In genomic region chr9:128124451-128124850, GRCh38 we compare ENCODE assay signal across 20 cellular contexts. TPM values are rescaled to one million over a fixed set of nuclear protein-coding genes. Genes with fewer than 3 reads are reported as not detected.
DNase-seq lines count a peak whose midpoint lies in the region; ATAC-seq and TF ChIP-seq lines count a peak whose summit lies in the region.
"Had no signal": no experiment of that assay in that cellular context is flagged by ENCODE, and none has a peak within 500 bp of the region (broad histone marks: within the 10 kb centered on the region; RNA-seq: fewer than 3 reads in every experiment).

No MANE protein-coding gene starts in this region.

- peak overlapping the region; percentile 98 for H3K4me2 ChIP-seq in OCI-LY3 (ENCODE audit: low read length)

- H3K9me3 ChIP-seq in OCI-LY3 (ENCODE audit: insufficient read depth, low read length) = no peaks in the 10 kb centered on the region
- no peaks in the 10 kb centered on the region for H3K9me3 ChIP-seq in psoas muscle
- H3K9me3 ChIP-seq: ascending aorta, SJCRH30 had no signal

- H3K4me3 ChIP-seq in OCI-LY3 (ENCODE audit: low read length) (no peak overlapping the region), psoas muscle (no peak overlapping the region)
- H3K4me3 ChIP-seq: ascending aorta, SJCRH30, skin epidermis had no signal

- peaks cover 6% of the 10 kb centered on the region for H3K36me3 Mint-ChIP-seq in activated CD4-positive, alpha-beta T cell treated with anti-CD3 and anti-CD28 coated beads, Interleukin-2, amount 10 ng/mL, durations not matched to agents 7 days and 5 days (ENCODE audit: low read depth)
- H3K36me3 Mint-ChIP-seq: naive B cell had no signal

- peaks cover 6% of the 10 kb centered on the region; the same call in 1 of the 2 replicates for H4K20me1 ChIP-seq in OCI-LY3 (ENCODE audit: insufficient read depth, low read length)

- H3K9ac ChIP-seq in OCI-LY3 (ENCODE audit: low read length) = no peak overlapping the region

- POLR2A ChIA-PET in activated CD4-positive, alpha-beta T cell treated with anti-CD3 and anti-CD28 coated beads, Interleukin-2, amount 10 ng/mL, durations not matched to agents 7 days and 5 days (lab: Charles Lee) = no interaction called here

- H3K9me3 Mint-ChIP-seq in activated CD4-positive, alpha-beta T cell treated with anti-CD3 and anti-CD28 coated beads, Interleukin-2, amount 10 ng/mL, durations not matched to agents 7 days and 5 days = no peaks in the 10 kb centered on the region
- H3K9me3 Mint-ChIP-seq: activated naive CD4-positive, alpha-beta T cell treated with anti-CD3 and anti-CD28 coated beads, Interleukin-2, amount 10 ng/mL, durations not matched to agents 7 days and 5 days; memory B cell; naive B cell; T-helper 1 cell treated with Interleukin-12 subunit alpha and Interleukin-12 subunit beta and Interleukin-4 antibody, amounts not matched to agents 30 μg/mL and 1 μg/mL, for 36 hours had no signal

- H3K79me2 ChIP-seq in OCI-LY3 (ENCODE audit: low read length) = peaks cover 37% of the 10 kb centered on the region

- H3K4me1 ChIP-seq in OCI-LY3 (ENCODE audit: low read length) (peaks cover 22% of the 10 kb centered on the region), psoas muscle (peaks cover 30% of the 10 kb centered on the region)

- H3K27ac ChIP-seq in OCI-LY3 (ENCODE audit: low read length) (peak overlapping the region; percentile 88), psoas muscle (no peak overlapping the region)
- H3K27ac ChIP-seq: ascending aorta, foreskin keratinocyte, SJCRH30 had no signal

- H3K36me3 ChIP-seq in OCI-LY3 (replicated peaks; ENCODE audit: low read depth, low read length) (peaks cover 21% of the 10 kb centered on the region), psoas muscle (ENCODE audit: insufficient read depth in 1 of 2, low read depth in 1 of 2) (peaks cover 0 to 59% of the 10 kb centered on the region in 2 donors)

- H3K27me3 ChIP-seq in OCI-LY3 (ENCODE audit: low read depth, low read length) = no peaks in the 10 kb centered on the region
- H3K27me3 ChIP-seq in psoas muscle (ENCODE audit: insufficient read depth in 3 of 3, low read length in 2 of 3) = no peaks in the 10 kb centered on the region
- H3K27me3 ChIP-seq: ascending aorta, foreskin keratinocyte, SJCRH30 had no signal

- peaks cover 33% of the 10 kb centered on the region for H3K4me1 Mint-ChIP-seq in activated CD4-positive, alpha-beta T cell treated with anti-CD3 and anti-CD28 coated beads, Interleukin-2, amount 10 ng/mL, durations not matched to agents 7 days and 5 days

- H2AFZ ChIP-seq in OCI-LY3 (ENCODE audit: low read depth, low read length) = no peak overlapping the region

- TF ChIP-seq CTCF in OCI-LY3 (IDR thresholded peaks at IDR 0.05; ENCODE audit: low read depth, low read length) = no peak
- no peak for TF ChIP-seq CTCF in psoas muscle (IDR thresholded peaks at IDR 0.05)

- H3K27me3 Mint-ChIP-seq in activated CD4-positive, alpha-beta T cell treated with anti-CD3 and anti-CD28 coated beads, Interleukin-2, amount 10 ng/mL, durations not matched to agents 7 days and 5 days = no peaks in the 10 kb centered on the region
- H3K27me3 Mint-ChIP-seq: memory B cell, naive B cell had no signal

- DNase-seq in activated CD4-positive, alpha-beta T cell treated with anti-CD3 and anti-CD28 coated beads, Interleukin-2, amount 10 ng/mL, durations not matched to agents 7 days and 5 days = no peak
- no peak for DNase-seq in activated CD4-positive, alpha-beta T cell treated with anti-CD3 and anti-CD28 coated beads for 48 hours
- peak; percentile 16 for DNase-seq in left cardiac atrium
- DNase-seq in psoas muscle = peak; percentile 5 to 29
- no peak for DNase-seq in T-helper 1 cell
- no peak for DNase-seq in ACHN
- DNase-seq: 8988T, activated T-cell treated with anti-CD3 and anti-CD28 coated beads for 4 hours, foreskin keratinocyte, naive B cell, NCI-H1436 treated with DMSO at 0.1 percent for 48 hours, NCI-H774 had no signal

- 87 to 89% (median 87%) methylated on average over 8 of the region's 8 CpGs for WGBS in psoas muscle, 3 donors

- ATAC-seq in left cardiac atrium = no peak
- no peak for ATAC-seq in psoas muscle
- ATAC-seq in GM21723 (IDR thresholded peaks at IDR 0.05; ENCODE audit: unreplicated experiment) = no peak
- ATAC-seq: foreskin keratinocyte had no signal

- H3K4me3 Mint-ChIP-seq in activated CD4-positive, alpha-beta T cell treated with anti-CD3 and anti-CD28 coated beads, Interleukin-2, amount 10 ng/mL, durations not matched to agents 7 days and 5 days = peak overlapping the region; percentile 34

- intact Hi-C loops in left cardiac atrium (cut with DNase I) = no loop called here
- intact Hi-C loops in psoas muscle (cut with DNase I) = no loop called here

- CTCF ChIA-PET in activated CD4-positive, alpha-beta T cell treated with anti-CD3 and anti-CD28 coated beads, Interleukin-2, amount 10 ng/mL, durations not matched to agents 7 days and 5 days (lab: Charles Lee) = interaction anchor here (0.7 to 2.2 kb wide), 6 partner anchors 17 to 207 kb away, joined by 3 to 6 read pairs (median 3); partner anchors contain the start of gene ST6GALNAC4

- H3K27ac Mint-ChIP-seq in activated CD4-positive, alpha-beta T cell treated with anti-CD3 and anti-CD28 coated beads, Interleukin-2, amount 10 ng/mL, durations not matched to agents 7 days and 5 days = no peak overlapping the region

- in situ Hi-C loops in ACHN (cut with HindIII; ENCODE audit: low pct_ligation_motif_present, low pct_unique_long_range_greater_than_20kb, low sequenced_read_pairs) = no loop called here

RNA-seq across cellular contexts. Expression of gene PTGES2, which starts 3.1 kb away (rescaled TPM):
- 10 to 100 TPM; 57.2 to 59.9 TPM for total RNA-seq in activated CD4-positive, alpha-beta T cell treated with anti-CD3 and anti-CD28 coated beads, Interleukin-2, amount 10 ng/mL, durations not matched to agents 7 days and 5 days
- total RNA-seq in left cardiac atrium (100 to 1,000 TPM; 111 to 155 TPM), psoas muscle (100 to 1,000 TPM; 102 to 150 (median 116) TPM)
- 100 to 1,000 TPM in 2 of 3 donors, 10 to 100 TPM in 1; 61.2 to 134 (median 119) TPM for polyA plus RNA-seq in psoas muscle

RNA-seq across cellular contexts. Expression of gene LCN2, which starts 24.8 kb away (rescaled TPM):
- not detected for total RNA-seq in activated CD4-positive, alpha-beta T cell treated with anti-CD3 and anti-CD28 coated beads, Interleukin-2, amount 10 ng/mL, durations not matched to agents 7 days and 5 days
- total RNA-seq in left cardiac atrium = under 1 TPM in 1 of 2 donors, not detected in 1; 0.38 TPM
- 1 to 10 TPM in 2 of 4 donors, under 1 TPM in 1, not detected in 1; 0.47 to 2.1 (median 1.4) TPM for total RNA-seq in psoas muscle
- under 1 TPM; 0.08 to 0.90 (median 0.69) TPM for polyA plus RNA-seq in psoas muscle
- total RNA-seq: ascending aorta, SJCRH30 had no signal

RNA-seq across cellular contexts. Expression of gene BBLN, which starts 35.6 kb away (rescaled TPM):
- total RNA-seq in activated CD4-positive, alpha-beta T cell treated with anti-CD3 and anti-CD28 coated beads, Interleukin-2, amount 10 ng/mL, durations not matched to agents 7 days and 5 days = 10 to 100 TPM; 92.5 to 94.2 TPM
- total RNA-seq in left cardiac atrium = 10 to 100 TPM; 45.3 to 46.2 TPM
- 10 to 100 TPM; 14.0 to 21.3 (median 17.8) TPM for total RNA-seq in psoas muscle
- polyA plus RNA-seq in psoas muscle = 10 to 100 TPM; 23.1 to 36.2 (median 27.8) TPM

RNA-seq across cellular contexts. Expression of gene SLC25A25, which starts 56.4 kb away (rescaled TPM):
- 10 to 100 TPM; 14.6 to 18.4 TPM for total RNA-seq in activated CD4-positive, alpha-beta T cell treated with anti-CD3 and anti-CD28 coated beads, Interleukin-2, amount 10 ng/mL, durations not matched to agents 7 days and 5 days
- total RNA-seq in left cardiac atrium (10 to 100 TPM; 13.7 to 29.8 TPM), psoas muscle (10 to 100 TPM in 2 of 4 donors, 1 to 10 TPM in 2; 3.6 to 50.3 (median 20.5) TPM)
- polyA plus RNA-seq in psoas muscle = 10 to 100 TPM in 2 of 3 donors, 1 to 10 TPM in 1; 9.3 to 12.5 (median 10.6) TPM

RNA-seq across cellular contexts. Expression of gene NAIF1, which starts 57.3 kb away (rescaled TPM):
- total RNA-seq in activated CD4-positive, alpha-beta T cell treated with anti-CD3 and anti-CD28 coated beads, Interleukin-2, amount 10 ng/mL, durations not matched to agents 7 days and 5 days = 10 to 100 TPM; 13.9 to 14.2 TPM
- total RNA-seq in left cardiac atrium = 1 to 10 TPM; 5.8 to 6.1 TPM
- 1 to 10 TPM; 5.9 to 8.7 (median 6.1) TPM for total RNA-seq in psoas muscle
- polyA plus RNA-seq in psoas muscle = 1 to 10 TPM; 4.2 to 8.0 (median 7.8) TPM

Comparison
In these comparisons a context has a peak if more than half of its experiments do, and no peak if none do; other contexts are left out.
1. DNase-seq: peak in left cardiac atrium (single experiment) and psoas muscle (2 of 2); none in activated CD4-positive, alpha-beta T cell treated with anti-CD3 and anti-CD28 coated beads, Interleukin-2, amount 10 ng/mL, durations not matched to agents 7 days and 5 days (single experiment), activated CD4-positive, alpha-beta T cell treated with anti-CD3 and anti-CD28 coated beads for 48 hours (single experiment), T-helper 1 cell (0 of 5) and ACHN (single experiment).